22 cellular contexts compared by ENCODE assay signal in genomic region chr11:22510741-22511140, GRCh38.
A peak's percentile ranks its signal among the peaks of the same experiment; 100 is the strongest.
DNase-seq lines count a peak whose midpoint lies in the region; ATAC-seq and TF ChIP-seq lines count a peak whose summit lies in the region.
"Had no signal": no experiment of that assay in that cellular context is flagged by ENCODE, and none has a peak within 500 bp of the region (broad histone marks: within the 10 kb centered on the region; RNA-seq: fewer than 3 reads in every experiment).

No MANE protein-coding gene starts in this region.

- DNase-seq in AG08395 (ENCODE audit: low spot score) = peak; percentile 14
- DNase-seq in MG63 = peak; percentile 41
- peak; percentile 24 for DNase-seq in kidney glomerular epithelial cell (lab: John Stamatoyannopoulos, UW)
- no peak for DNase-seq in DMS79 treated with DMSO at 0.1 percent for 48 hours (lab: John Stamatoyannopoulos, UW)
- DNase-seq in uterus = no peak
- DNase-seq in effector memory CD8-positive, alpha-beta T cell = no peak
- DNase-seq in activated gamma-delta T cell (lab: John Stamatoyannopoulos, UW) = no peak
- DNase-seq: activated CD4-positive, alpha-beta T cell treated with anti-CD3 and anti-CD28 coated beads for 48 hours; activated naive CD4-positive, alpha-beta T cell treated with anti-CD3 and anti-CD28 coated beads, Interleukin-2, amount 50 U/mL, for 16 hours; activated T-cell treated with anti-CD3 and anti-CD28 coated beads for 4 hours; CD8-positive, alpha-beta T cell; heart left ventricle; islet precursor cell; NCI-H1092; NCI-H2171; occipital lobe; SHP77 treated with DMSO at 0.1 percent for 48 hours had no signal

- H3K36me3 Mint-ChIP-seq in brain = no peaks in the 10 kb centered on the region
- peaks cover 3% of the 10 kb centered on the region for H3K36me3 Mint-ChIP-seq in effector memory CD8-positive, alpha-beta T cell (ENCODE audit: insufficient read depth)
- H3K36me3 Mint-ChIP-seq: CD8-positive, alpha-beta T cell; stimulated activated effector memory CD8-positive, alpha-beta T cell treated with anti-CD3 and anti-CD28 coated beads, Interleukin-12 subunit alpha, Interleukin-12 subunit beta, amount 100 ng/mL, for 72 hours had no signal

- peak overlapping the region; percentile 10 to 45 (median 39) for H3K27ac Mint-ChIP-seq in brain
- no peak overlapping the region for H3K27ac Mint-ChIP-seq in effector memory CD8-positive, alpha-beta T cell
- H3K27ac Mint-ChIP-seq: CD8-positive, alpha-beta T cell; stimulated activated effector memory CD8-positive, alpha-beta T cell treated with anti-CD3 and anti-CD28 coated beads, Interleukin-12 subunit alpha, Interleukin-12 subunit beta, amount 100 ng/mL, for 72 hours; T-helper 2 cell treated with Interferon-gamma antibody and Interleukin-4, amounts not matched to agents 5 μg/mL and 100 μg/mL, for 36 hours had no signal

- ATAC-seq in effector memory CD8-positive, alpha-beta T cell (replicated peaks) = no peak
- ATAC-seq: CD8-positive, alpha-beta T cell; heart left ventricle; stimulated activated effector memory CD8-positive, alpha-beta T cell treated with anti-CD3 and anti-CD28 coated beads, Interleukin-12 subunit alpha, Interleukin-12 subunit beta, amount 100 ng/mL, for 72 hours had no signal

- no peaks in the 10 kb centered on the region for H3K4me1 ChIP-seq in uterus
- H3K4me1 ChIP-seq: HAP-1, heart left ventricle, tibial nerve had no signal

- peak overlapping the region in 1 of 5 experiments; percentile 0 for H3K4me3 Mint-ChIP-seq in brain
- H3K4me3 Mint-ChIP-seq in effector memory CD8-positive, alpha-beta T cell = no peak overlapping the region
- H3K4me3 Mint-ChIP-seq: CD8-positive, alpha-beta T cell; stimulated activated effector memory CD8-positive, alpha-beta T cell treated with anti-CD3 and anti-CD28 coated beads, Interleukin-12 subunit alpha, Interleukin-12 subunit beta, amount 100 ng/mL, for 72 hours; T-helper 2 cell treated with Interferon-gamma antibody and Interleukin-4, amounts not matched to agents 5 μg/mL and 100 μg/mL, for 36 hours had no signal

- intact Hi-C loops in uterus (cut with DNase I; ENCODE audit: low total_unique reads) = no loop called here

- no peak for TF ChIP-seq POLR2A in uterus (IDR thresholded peaks at IDR 0.05)

- H3K9me3 ChIP-seq in MG63 (no peaks in the 10 kb centered on the region), uterus (no peaks in the 10 kb centered on the region)
- H3K9me3 ChIP-seq: HAP-1, heart left ventricle, tibial nerve had no signal

- H3K27ac ChIP-seq in uterus = no peak overlapping the region
- H3K27ac ChIP-seq: heart left ventricle, tibial nerve had no signal

- H3K4me1 Mint-ChIP-seq in brain = peaks cover 27% of the 10 kb centered on the region
- H3K4me1 Mint-ChIP-seq in effector memory CD8-positive, alpha-beta T cell (ENCODE audit: low read depth in 2 of 2) = no peaks in the 10 kb centered on the region
- H3K4me1 Mint-ChIP-seq: stimulated activated effector memory CD8-positive, alpha-beta T cell treated with anti-CD3 and anti-CD28 coated beads, Interleukin-12 subunit alpha, Interleukin-12 subunit beta, amount 100 ng/mL, for 72 hours had no signal

- H3K36me3 ChIP-seq in MG63 (no peaks in the 10 kb centered on the region), uterus (no peaks in the 10 kb centered on the region)
- H3K36me3 ChIP-seq: HAP-1, heart left ventricle, tibial nerve had no signal

- no peak for TF ChIP-seq CTCF in brain (conservative IDR thresholded peaks at IDR 0.05)
- no peak for TF ChIP-seq CTCF in uterus (IDR thresholded peaks at IDR 0.05)

- H3K27me3 Mint-ChIP-seq in brain = peaks cover 27% of the 10 kb centered on the region
- H3K27me3 Mint-ChIP-seq in effector memory CD8-positive, alpha-beta T cell = peaks cover 5 to 43% of the 10 kb centered on the region in 2 donors

- H3K9me3 Mint-ChIP-seq in brain = peaks cover 0 to 4% (median 0%) of the 10 kb centered on the region in 5 experiments
- no peaks in the 10 kb centered on the region for H3K9me3 Mint-ChIP-seq in effector memory CD8-positive, alpha-beta T cell
- H3K9me3 Mint-ChIP-seq: CD8-positive, alpha-beta T cell; stimulated activated effector memory CD8-positive, alpha-beta T cell treated with anti-CD3 and anti-CD28 coated beads, Interleukin-12 subunit alpha, Interleukin-12 subunit beta, amount 100 ng/mL, for 72 hours; T-helper 2 cell treated with Interferon-gamma antibody and Interleukin-4, amounts not matched to agents 5 μg/mL and 100 μg/mL, for 36 hours had no signal

- H3K4me3 ChIP-seq in MG63 (no peak overlapping the region), uterus (no peak overlapping the region)
- H3K4me3 ChIP-seq: HAP-1, heart left ventricle, tibial nerve had no signal

- H3K27me3 ChIP-seq in MG63 = no peaks in the 10 kb centered on the region
- H3K27me3 ChIP-seq in uterus = no peaks in the 10 kb centered on the region
- H3K27me3 ChIP-seq: heart left ventricle, tibial nerve had no signal

Comparison
In these comparisons a context has a peak if more than half of its experiments do, and no peak if none do; other contexts are left out.
1. DNase-seq: peak in AG08395 (single experiment), MG63 (single experiment) and kidney glomerular epithelial cell (single experiment); none in DMS79 treated with DMSO at 0.1 percent for 48 hours (single experiment), uterus (0 of 2), effector memory CD8-positive, alpha-beta T cell (0 of 3) and activated gamma-delta T cell (single experiment).
2. H3K27ac Mint-ChIP-seq: peak in brain (5 of 5); none in effector memory CD8-positive, alpha-beta T cell (0 of 2).